ENCODE assay signal across 1 cellular context in genomic region chr11:68041617-68042218, GRCh38.
TF ChIP-seq lines count a peak whose summit lies in the region.

No MANE protein-coding gene starts in this region.

TF ChIP-seq in HEK293T, 16 proteins besides CTCF, POLR2A, EP300 and RAD21:
- no peak for TF ChIP-seq L3MBTL2 (conservative IDR thresholded peaks at IDR 0.05)
- TF ChIP-seq TARDBP (IDR thresholded peaks at IDR 0.05) = no peak
- no peak for TF ChIP-seq BHLHE40 (IDR thresholded peaks at IDR 0.05; ENCODE audit: borderline replicate concordance)
- TF ChIP-seq FOXA1 (IDR thresholded peaks at IDR 0.05) = no peak
- no peak for TF ChIP-seq HDGF (IDR thresholded peaks at IDR 0.05; ENCODE audit: borderline replicate concordance)
- no peak for TF ChIP-seq NFRKB (IDR thresholded peaks at IDR 0.05)
- TF ChIP-seq LEF1 (IDR thresholded peaks at IDR 0.05; ENCODE audit: borderline replicate concordance) = no peak
- TF ChIP-seq FOXK2 (IDR thresholded peaks at IDR 0.05) = no peak
- no peak for TF ChIP-seq ELF4 (IDR thresholded peaks at IDR 0.05)
- TF ChIP-seq ARNT (IDR thresholded peaks at IDR 0.05) = no peak
- no peak for TF ChIP-seq SUZ12 (IDR thresholded peaks at IDR 0.05)
